Comparison of ENCODE assay signal across 1 cellular context in genomic region chr3:8937064-8938020, GRCh38.
TF ChIP-seq lines count a peak whose summit lies in the region.

No MANE protein-coding gene starts in this region.

TF ChIP-seq in SK-N-SH, 30 proteins besides CTCF, POLR2A, EP300 and RAD21 (continued from another document):
- TF ChIP-seq SMC3 (IDR thresholded peaks at IDR 0.05; ENCODE audit: low read depth, low read length) (no peak), JUND (IDR thresholded peaks at IDR 0.05) (peak; percentile 94), NRF1 (IDR thresholded peaks at IDR 0.05; ENCODE audit: low read depth, low read length) (no peak), POLR2AphosphoS5 (IDR thresholded peaks at IDR 0.05; ENCODE audit: low read depth, low read length) (peak; percentile 39; the same call in 1 of the 2 replicates), MXI1 (IDR thresholded peaks at IDR 0.05; ENCODE audit: low read depth, low read length) (no peak), RXRA (IDR thresholded peaks at IDR 0.05; ENCODE audit: borderline replicate concordance, low read depth) (0 out of 2 replicates have a peak, but pooled peaks have one; percentile 38), RFX5 (IDR thresholded peaks at IDR 0.05; ENCODE audit: low read length) (peak; percentile 84), EZH2phosphoT487 (IDR thresholded peaks at IDR 0.05; ENCODE audit: borderline replicate concordance, low read depth) (no peak), MEF2A (IDR thresholded peaks at IDR 0.05; ENCODE audit: borderline replicate concordance, low read depth) (0 out of 2 replicates have a peak, but pooled peaks have one; percentile 8), TCF12 (IDR thresholded peaks at IDR 0.05) (peak; percentile 89), ZBTB33 (IDR thresholded peaks at IDR 0.05; ENCODE audit: borderline replicate concordance, low read depth) (no peak), IRF3 (IDR thresholded peaks at IDR 0.05; ENCODE audit: low read depth, low read length) (no peak), FOSL2 (IDR thresholded peaks at IDR 0.05; ENCODE audit: borderline replicate concordance, low read depth) (peak; percentile 96), MAX (IDR thresholded peaks at IDR 0.05; ENCODE audit: low read depth) (peak; percentile 31; the same call in 1 of the 2 replicates), REST (IDR thresholded peaks at IDR 0.05; ENCODE audit: low read depth, low read length) (no peak), NFIC (IDR thresholded peaks at IDR 0.05; ENCODE audit: borderline replicate concordance) (peak; percentile 28; the same call in 1 of the 2 replicates)
- TF ChIP-seq, protein P1, sequence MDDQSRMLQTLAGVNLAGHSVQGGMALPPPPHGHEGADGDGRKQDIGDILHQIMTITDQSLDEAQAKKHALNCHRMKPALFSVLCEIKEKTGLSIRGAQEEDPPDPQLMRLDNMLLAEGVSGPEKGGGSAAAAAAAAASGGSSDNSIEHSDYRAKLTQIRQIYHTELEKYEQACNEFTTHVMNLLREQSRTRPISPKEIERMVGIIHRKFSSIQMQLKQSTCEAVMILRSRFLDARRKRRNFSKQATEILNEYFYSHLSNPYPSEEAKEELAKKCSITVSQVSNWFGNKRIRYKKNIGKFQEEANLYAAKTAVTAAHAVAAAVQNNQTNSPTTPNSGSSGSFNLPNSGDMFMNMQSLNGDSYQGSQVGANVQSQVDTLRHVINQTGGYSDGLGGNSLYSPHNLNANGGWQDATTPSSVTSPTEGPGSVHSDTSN (IDR thresholded peaks at IDR 0.05), result peak; percentile 62
